In genomic region chr9:133147412-133148271, GRCh38 we compare ENCODE assay signal across 8 cellular contexts. TPM values are rescaled to one million over a fixed set of nuclear protein-coding genes. Genes with fewer than 3 reads are reported as not detected.
DNase-seq lines count a peak whose midpoint lies in the region; ATAC-seq lines count a peak whose summit lies in the region.

No MANE protein-coding gene starts in this region.

- peak; percentile 76 for DNase-seq in AG20443 (ENCODE audit: low spot score)
- peak; percentile 92 for DNase-seq in NCI-H2171 treated with DMSO at 0.1 percent for 48 hours (lab: John Stamatoyannopoulos, UW)
- peak; percentile 79 to 80 for DNase-seq in activated CD4-positive, alpha-beta T cell treated with anti-CD3 and anti-CD28 coated beads for 24 hours (ENCODE audit: low read depth in 2 of 2)
- peak; percentile 81 for DNase-seq in cerebellum (ENCODE audit: low spot score)
- DNase-seq in left colon, result peak; percentile 69 to 86
- DNase-seq in stimulated activated CD4-positive, alpha-beta T cell treated with anti-CD3 and anti-CD28 coated beads, Interleukin-1b, Interleukin-23, amount 100 ng/mL, for 4 hours (ENCODE audit: low read depth in 2 of 2), result peak; percentile 77 to 81

- ATAC-seq in GM21723 (IDR thresholded peaks at IDR 0.05; ENCODE audit: unreplicated experiment) (peak; percentile 20), left colon (peak; percentile 27), HG02938 (IDR thresholded peaks at IDR 0.05; ENCODE audit: unreplicated experiment) (no peak)

- intact Hi-C loops in left colon (cut with DNase I, micrococcal nuclease), result loop anchor here (5.0 to 10.0 kb wide), 2 partner anchors 45 to 113 kb away; partner anchors contain the start of gene GTF3C5 (in 1 of the 2)

RNA-seq across cellular contexts. Expression of gene GBGT1, which starts 16.1 kb away (rescaled TPM):
- total RNA-seq in cerebellum (3.0 TPM), left colon (1 to 10 TPM; 4.9 to 5.5 TPM)

RNA-seq across cellular contexts. Expression of gene RALGDS, which starts 26.6 kb away (rescaled TPM):
- 83.9 TPM for total RNA-seq in cerebellum
- total RNA-seq in left colon, result 10 to 100 TPM; 29.1 to 49.1 TPM
